In the genomic region with DNA sequence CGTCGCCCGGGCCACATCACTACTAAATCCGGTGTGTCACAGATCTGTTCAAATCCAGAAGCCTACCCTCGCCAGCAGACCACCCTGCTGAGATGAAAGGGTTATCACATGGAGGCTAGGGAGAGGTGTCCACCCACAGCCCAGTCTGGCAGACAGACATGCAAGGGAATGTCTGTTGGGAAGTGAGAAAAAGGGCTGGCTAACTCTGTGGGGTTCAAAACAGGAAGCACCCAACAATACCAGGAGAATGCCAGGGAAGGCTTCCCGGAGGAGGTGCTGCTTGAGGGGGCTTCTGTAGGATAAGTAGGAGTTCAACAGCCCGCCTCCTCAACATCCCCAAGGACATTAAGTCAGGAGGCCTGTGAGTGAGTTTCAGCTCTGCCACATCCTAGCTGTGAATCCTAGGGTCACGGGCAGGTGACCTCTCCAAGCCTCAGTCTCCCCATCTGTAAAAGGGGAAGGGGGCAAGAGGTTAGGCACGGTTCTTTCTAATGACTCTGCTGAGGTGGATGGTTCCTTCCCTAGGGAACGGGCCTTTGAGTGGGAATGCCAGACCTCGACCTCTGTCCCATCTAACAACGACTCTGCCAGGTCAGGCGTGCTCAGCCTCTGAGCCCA, we compare ENCODE assay signal across 8 cellular contexts. TPM values are rescaled to one million over a fixed set of nuclear protein-coding genes. Genes with fewer than 3 reads are reported as not detected.
DNase-seq lines count a peak whose midpoint lies in the region; ATAC-seq, FAIRE-seq and TF ChIP-seq lines count a peak whose summit lies in the region.

No MANE protein-coding gene starts in this region.

- H2AFZ ChIP-seq in SU-DHL-6 (ENCODE audit: low read depth, low read length, severe bottlenecking) = no peak overlapping the region

- H3K27ac ChIP-seq in SU-DHL-6 (ENCODE audit: low read depth, low read length) = no peak overlapping the region
- peak overlapping the region; percentile 75 to 80 (median 78) for H3K27ac ChIP-seq in sigmoid colon

- TF ChIP-seq EP300 in sigmoid colon (IDR thresholded peaks at IDR 0.05) = no peak

- H4K20me1 ChIP-seq in SU-DHL-6 (ENCODE audit: low read depth, low read length) = 0 out of 2 replicates have a peak, but pooled peaks cover 2% of the 10 kb centered on the region

- peak overlapping the region; percentile 85 for H3K4me2 ChIP-seq in SU-DHL-6 (ENCODE audit: low read depth, low read length, poor library complexity, severe bottlenecking)

- no peaks in the 10 kb centered on the region for H3K9me2 ChIP-seq in SU-DHL-6 (replicated peaks; ENCODE audit: insufficient read depth, low read length)

- H3K27me3 ChIP-seq in SU-DHL-6 (ENCODE audit: low read length) = no peaks in the 10 kb centered on the region
- H3K27me3 ChIP-seq in sigmoid colon = no peaks in the 10 kb centered on the region

- FAIRE-seq in GM12891 (lab: Jason Lieb, UNC) = peak; percentile 59

- no peaks in the 10 kb centered on the region for H3F3A ChIP-seq in SU-DHL-6 (ENCODE audit: insufficient read depth)

- TF ChIP-seq CTCF in SU-DHL-6 (IDR thresholded peaks at IDR 0.05; ENCODE audit: insufficient read depth, low read length, poor library complexity, severe bottlenecking) = no peak
- no peak for TF ChIP-seq CTCF in foreskin fibroblast (IDR thresholded peaks at IDR 0.05; ENCODE audit: low read depth, low read length)
- no peak for TF ChIP-seq CTCF in sigmoid colon (IDR thresholded peaks at IDR 0.05)

- peak overlapping the region; percentile 84 for H3K9ac ChIP-seq in SU-DHL-6 (ENCODE audit: low read length)

- H3K4me3 ChIP-seq in SU-DHL-6 (ENCODE audit: insufficient read depth, low read length, poor library complexity, severe bottlenecking) (peak overlapping the region; percentile 81), foreskin fibroblast (ENCODE audit: low read depth in 1 of 2, low read length in 2 of 2) (peak overlapping the region; percentile 81), sigmoid colon (peak overlapping the region; percentile 65 to 85 (median 78))

- no peaks in the 10 kb centered on the region for H3K9me3 ChIP-seq in SU-DHL-6 (ENCODE audit: insufficient read depth, low read length)
- no peaks in the 10 kb centered on the region for H3K9me3 ChIP-seq in sigmoid colon

- no peak for TF ChIP-seq POLR2A in GM12891 (IDR thresholded peaks at IDR 0.05; ENCODE audit: low read depth, low read length)
- no peak for TF ChIP-seq POLR2A in sigmoid colon (IDR thresholded peaks at IDR 0.05)

- intact Hi-C loops in sigmoid colon (cut with DNase I) = no loop called here

- no peak for ATAC-seq in HG03280 (IDR thresholded peaks at IDR 0.05; ENCODE audit: unreplicated experiment)
- ATAC-seq in GM18498 (IDR thresholded peaks at IDR 0.05; ENCODE audit: unreplicated experiment) = no peak

- peaks cover 11% of the 10 kb centered on the region for H3K79me2 ChIP-seq in SU-DHL-6 (ENCODE audit: insufficient read depth, low read length)

- H3K36me3 ChIP-seq in SU-DHL-6 (ENCODE audit: low read length) = peaks cover 5% of the 10 kb centered on the region; the same call in 1 of the 2 replicates
- no peaks in the 10 kb centered on the region for H3K36me3 ChIP-seq in sigmoid colon

- WGBS in sigmoid colon, 2 donors = 50 to 58% methylated on average over 13 of the region's 13 CpGs

- DNase-seq in GM12891 (ENCODE audit: insufficient read length, low spot score) (no peak), foreskin fibroblast (no peak), sigmoid colon (no peak), NCI-H1694 treated with DMSO at 0.1 percent for 48 hours (lab: John Stamatoyannopoulos, UW) (no peak), NCI-H524 treated with DMSO at 0.1 percent for 48 hours (lab: John Stamatoyannopoulos, UW) (no peak)

- H3K4me1 ChIP-seq in sigmoid colon = peaks cover 4 to 19% (median 12%) of the 10 kb centered on the region in 4 donors

TF ChIP-seq in GM12891, 5 proteins besides CTCF, POLR2A, EP300 and RAD21:
- no peak for TF ChIP-seq POU2F2 (IDR thresholded peaks at IDR 0.05; ENCODE audit: low read depth, low read length)
- TF ChIP-seq POLR2AphosphoS5 (IDR thresholded peaks at IDR 0.05; ENCODE audit: low read depth, low read length) = no peak
- TF ChIP-seq SPI1 (IDR thresholded peaks at IDR 0.05; ENCODE audit: low read depth, low read length) = no peak
- TF ChIP-seq PAX5 (IDR thresholded peaks at IDR 0.05; ENCODE audit: insufficient read depth, low read length, severe bottlenecking) = no peak
- TF ChIP-seq TAF1 (IDR thresholded peaks at IDR 0.05; ENCODE audit: low read depth, low read length) = no peak
TF ChIP-seq in GM12891: peak in this region for 0.

RNA-seq across cellular contexts. Expression of a gene that starts 1.1 kb away (rescaled TPM):
- polyA plus RNA-seq in GM12891 (2012; ENCODE audit: low read depth, missing spikeins) = 13.3 TPM
- total RNA-seq in sigmoid colon = 10 to 100 TPM; 15.9 to 24.3 (median 17.2) TPM
- polyA plus RNA-seq in sigmoid colon = 10 to 100 TPM in 1 of 3 donors, 1 to 10 TPM in 2; 5.1 to 13.8 (median 5.4) TPM

RNA-seq across cellular contexts. Expression of a gene that starts 29.0 kb away (rescaled TPM):
- not detected for polyA plus RNA-seq in GM12891 (2012; ENCODE audit: low read depth, missing spikeins)
- 1 to 10 TPM in 1 of 4 donors, under 1 TPM in 1, not detected in 2; 0.82 to 1.8 TPM for total RNA-seq in sigmoid colon
- 1 to 10 TPM in 1 of 3 donors, under 1 TPM in 1, not detected in 1; 0.47 to 3.0 TPM for polyA plus RNA-seq in sigmoid colon

RNA-seq across cellular contexts. Expression of a gene that starts 32.9 kb away (rescaled TPM):
- 0.28 TPM for polyA plus RNA-seq in GM12891 (2012; ENCODE audit: low read depth, missing spikeins)
- total RNA-seq in sigmoid colon = not detected
- polyA plus RNA-seq in sigmoid colon = not detected
